Comparison of ENCODE assay signal across 1 cellular context in genomic region chr3:54146383-54147239, GRCh38.
TF ChIP-seq lines count a peak whose summit lies in the region.

No MANE protein-coding gene starts in this region.

TF ChIP-seq in HepG2, 621 proteins besides CTCF, POLR2A, EP300 and RAD21 (continued from another document):
- TF ChIP-seq FOXK1 (CRISPR knock-in tag; IDR thresholded peaks at IDR 0.05; ENCODE audit: borderline replicate concordance, low read depth) (no peak), ZNF234 (CRISPR knock-in tag; conservative IDR thresholded peaks at IDR 0.05) (no peak), HNF1B (CRISPR knock-in tag; IDR thresholded peaks at IDR 0.05) (no peak), FOSL2 (CRISPR knock-in tag; IDR thresholded peaks at IDR 0.05) (no peak), ZNF501 (CRISPR knock-in tag; IDR thresholded peaks at IDR 0.05) (no peak), MAFF (IDR thresholded peaks at IDR 0.05; ENCODE audit: low read depth, low read length) (no peak), KAT8 (CRISPR knock-in tag; IDR thresholded peaks at IDR 0.05) (no peak), ZSCAN9 (CRISPR knock-in tag; IDR thresholded peaks at IDR 0.05; ENCODE audit: borderline replicate concordance) (no peak), EED (CRISPR knock-in tag; IDR thresholded peaks at IDR 0.05) (no peak), DDIT3 (CRISPR knock-in tag; IDR thresholded peaks at IDR 0.05) (no peak), TCF12 (IDR thresholded peaks at IDR 0.05) (no peak), TCF12 (CRISPR knock-in tag; IDR thresholded peaks at IDR 0.05) (no peak), DNMT1 (CRISPR knock-in tag; IDR thresholded peaks at IDR 0.05) (no peak), JUND (CRISPR knock-in tag; IDR thresholded peaks at IDR 0.05) (no peak)
